In the genomic region with DNA sequence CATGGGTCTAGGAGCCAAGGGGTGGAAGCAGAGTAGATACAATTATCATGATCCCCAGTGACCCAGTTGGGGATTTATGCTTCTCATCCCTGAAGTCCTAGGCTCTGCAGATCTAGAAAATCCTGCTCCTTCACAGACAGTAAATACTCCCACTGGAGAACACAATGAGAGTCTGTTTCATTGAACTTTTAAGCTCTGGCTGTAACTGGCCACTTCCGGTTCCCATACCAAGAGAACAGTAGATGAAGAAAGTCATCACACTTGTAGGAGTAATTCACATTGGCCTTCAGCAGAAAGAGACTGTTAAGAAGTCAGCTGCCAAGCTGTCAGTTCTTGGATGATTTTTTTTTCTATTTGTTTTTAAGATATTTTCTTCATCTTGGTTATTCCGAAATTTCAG, we compare ENCODE assay signal across 30 cellular contexts.
"Had no signal": no experiment of that assay in that cellular context is flagged by ENCODE, and none has a peak within 500 bp of the region (broad histone marks: within the 10 kb centered on the region; RNA-seq: fewer than 3 reads in every experiment).

No MANE protein-coding gene starts in this region.

- H3K4me1 ChIP-seq: ascending aorta, body of pancreas, SJCRH30 had no signal

- H3K4me3 ChIP-seq: ascending aorta, body of pancreas, SJCRH30 had no signal

- H3K4me1 Mint-ChIP-seq: activated CD4-positive, alpha-beta T cell treated with anti-CD3 and anti-CD28 coated beads, Interleukin-2, amount 10 ng/mL, durations not matched to agents 7 days and 5 days; activated naive CD8-positive, alpha-beta T cell treated with anti-CD3 and anti-CD28 coated beads, Interleukin-2, amount 50 U/mL, for 24 hours; central memory CD8-positive, alpha-beta T cell; WTC11 had no signal

- H3K9me3 Mint-ChIP-seq: activated CD4-positive, alpha-beta memory T cell treated with anti-CD3 and anti-CD28 coated beads for 36 hours; activated CD4-positive, alpha-beta T cell treated with anti-CD3 and anti-CD28 coated beads, Interleukin-2, amount 10 ng/mL, durations not matched to agents 7 days and 5 days; activated naive CD8-positive, alpha-beta T cell treated with anti-CD3 and anti-CD28 coated beads, Interleukin-2, amount 50 U/mL, for 24 hours; T-helper 1 cell treated with Interleukin-12 subunit alpha and Interleukin-12 subunit beta and Interleukin-4 antibody, amounts not matched to agents 30 μg/mL and 1 μg/mL, for 36 hours; WTC11 had no signal

- H3K9me3 ChIP-seq: ascending aorta, body of pancreas, SJCRH30 had no signal

- DNase-seq: activated CD4-positive, alpha-beta memory T cell treated with anti-CD3 and anti-CD28 coated beads for 36 hours; activated CD4-positive, alpha-beta T cell treated with anti-CD3 and anti-CD28 coated beads, Interleukin-2, amount 10 ng/mL, durations not matched to agents 7 days and 5 days; activated CD8-positive, alpha-beta memory T cell treated with anti-CD3 and anti-CD28 coated beads for 24 hours; activated effector memory CD4-positive, alpha-beta T cell treated with anti-CD3 and anti-CD28 coated beads, Interleukin-2, amount 50 U/mL, for 16 hours; activated naive CD4-positive, alpha-beta T cell treated with Interleukin-2 at 50 U/mL for 16 hours; activated naive CD8-positive, alpha-beta T cell treated with anti-CD3 and anti-CD28 coated beads, Interleukin-2, amount 50 U/mL, for 24 hours; activated T-cell treated with anti-CD3 and anti-CD28 coated beads, Interleukin-2, amount 50 U/mL, for 4 hours; amniotic stem cell; body of pancreas; KG1; NCI-H1092; NCI-H1417 treated with DMSO at 0.1 percent for 48 hours; NCI-H1694; NCI-H2029; NCI-H2107; NCI-H2171 treated with DMSO at 0.1 percent for 48 hours; NCI-H226; NCI-H526 treated with DMSO at 0.1 percent for 48 hours; NCI-H82; NK-92 treated with Interleukin-12 subunit alpha and Interleukin-12 subunit beta, amount 100 ng/mL, for 24 hours; OCI-M1; Right ventricle myocardium superior; SJCRH30; T-helper 9 cell had no signal

- H3K36me3 Mint-ChIP-seq: activated CD4-positive, alpha-beta memory T cell treated with anti-CD3 and anti-CD28 coated beads for 36 hours; WTC11 had no signal

- H3K36me3 ChIP-seq: ascending aorta, SJCRH30 had no signal

- H3K27ac ChIP-seq: ascending aorta, body of pancreas, RWPE1, SJCRH30 had no signal

- H3K27ac Mint-ChIP-seq: activated CD4-positive, alpha-beta memory T cell treated with anti-CD3 and anti-CD28 coated beads for 36 hours; activated CD4-positive, alpha-beta T cell treated with anti-CD3 and anti-CD28 coated beads, Interleukin-2, amount 10 ng/mL, durations not matched to agents 7 days and 5 days; activated naive CD4-positive, alpha-beta T cell treated with anti-CD3 and anti-CD28 coated beads, Interleukin-2, amount 50 U/mL, for 72 hours; activated naive CD8-positive, alpha-beta T cell treated with anti-CD3 and anti-CD28 coated beads, Interleukin-2, amount 50 U/mL, for 24 hours; T-helper 1 cell treated with Interleukin-12 subunit alpha and Interleukin-12 subunit beta and Interleukin-4 antibody, amounts not matched to agents 30 μg/mL and 1 μg/mL, for 36 hours; WTC11 had no signal

- H3K27me3 ChIP-seq: ascending aorta, body of pancreas, SJCRH30 had no signal

- H3K27me3 Mint-ChIP-seq: activated CD4-positive, alpha-beta memory T cell treated with anti-CD3 and anti-CD28 coated beads for 36 hours; activated CD4-positive, alpha-beta T cell treated with anti-CD3 and anti-CD28 coated beads, Interleukin-2, amount 10 ng/mL, durations not matched to agents 7 days and 5 days; activated naive CD8-positive, alpha-beta T cell treated with anti-CD3 and anti-CD28 coated beads, Interleukin-2, amount 50 U/mL, for 24 hours; central memory CD8-positive, alpha-beta T cell had no signal

- H3K4me3 Mint-ChIP-seq: activated CD4-positive, alpha-beta memory T cell treated with anti-CD3 and anti-CD28 coated beads for 36 hours; activated CD4-positive, alpha-beta T cell treated with anti-CD3 and anti-CD28 coated beads, Interleukin-2, amount 10 ng/mL, durations not matched to agents 7 days and 5 days; activated naive CD8-positive, alpha-beta T cell treated with anti-CD3 and anti-CD28 coated beads, Interleukin-2, amount 50 U/mL, for 24 hours; activated T-cell treated with anti-CD3 and anti-CD28 coated beads, Interleukin-2, amount 50 U/mL, for 4 hours; central memory CD8-positive, alpha-beta T cell; T-helper 1 cell treated with Interleukin-12 subunit alpha and Interleukin-12 subunit beta and Interleukin-4 antibody, amounts not matched to agents 30 μg/mL and 1 μg/mL, for 36 hours; WTC11 had no signal
